1 cellular context compared by ENCODE assay signal in the genomic region with DNA sequence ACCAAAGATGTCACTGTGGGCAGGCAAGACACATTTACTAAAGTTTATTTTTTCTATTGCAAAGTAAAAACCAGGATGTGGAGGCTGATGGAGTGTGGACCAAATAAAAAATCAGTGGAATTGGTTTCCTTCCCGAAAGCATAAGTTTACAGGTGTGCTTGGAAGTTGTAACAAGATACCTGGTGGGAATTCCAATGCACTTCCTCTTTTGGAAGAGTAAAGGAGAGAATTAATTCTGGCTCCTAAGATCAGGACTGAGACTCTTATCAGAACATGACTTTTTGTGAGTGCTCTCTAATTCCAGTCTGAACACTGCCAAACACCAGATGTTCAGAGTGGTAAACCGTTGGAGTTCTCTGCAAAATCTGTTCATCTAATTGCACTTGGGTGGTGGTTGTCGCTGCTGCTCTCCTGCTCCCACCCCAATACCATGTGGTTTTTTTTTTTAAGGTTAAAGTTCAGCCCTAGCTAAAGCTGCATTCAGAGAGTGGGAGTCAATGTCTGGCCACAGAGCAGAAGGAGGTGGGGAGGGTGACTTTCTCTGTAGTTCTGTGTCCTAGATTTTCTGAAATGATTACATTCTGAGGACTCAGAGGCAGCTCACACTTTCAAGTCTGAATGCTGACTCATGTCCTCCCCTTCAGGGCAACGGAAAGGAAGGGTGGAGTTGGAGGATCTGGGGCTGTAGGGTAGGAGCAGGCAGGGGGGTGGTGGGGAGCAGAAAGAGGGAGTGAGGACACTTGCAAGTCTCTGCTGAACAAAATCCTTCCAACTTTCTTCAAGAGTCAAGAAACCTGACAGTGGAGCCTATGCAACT.
TF ChIP-seq lines count a peak whose summit lies in the region.

No MANE protein-coding gene starts in this region.

TF ChIP-seq in K562, 482 proteins besides CTCF, POLR2A, EP300 and RAD21 (continued from another document and continues in another):
- TF ChIP-seq, protein P1, sequence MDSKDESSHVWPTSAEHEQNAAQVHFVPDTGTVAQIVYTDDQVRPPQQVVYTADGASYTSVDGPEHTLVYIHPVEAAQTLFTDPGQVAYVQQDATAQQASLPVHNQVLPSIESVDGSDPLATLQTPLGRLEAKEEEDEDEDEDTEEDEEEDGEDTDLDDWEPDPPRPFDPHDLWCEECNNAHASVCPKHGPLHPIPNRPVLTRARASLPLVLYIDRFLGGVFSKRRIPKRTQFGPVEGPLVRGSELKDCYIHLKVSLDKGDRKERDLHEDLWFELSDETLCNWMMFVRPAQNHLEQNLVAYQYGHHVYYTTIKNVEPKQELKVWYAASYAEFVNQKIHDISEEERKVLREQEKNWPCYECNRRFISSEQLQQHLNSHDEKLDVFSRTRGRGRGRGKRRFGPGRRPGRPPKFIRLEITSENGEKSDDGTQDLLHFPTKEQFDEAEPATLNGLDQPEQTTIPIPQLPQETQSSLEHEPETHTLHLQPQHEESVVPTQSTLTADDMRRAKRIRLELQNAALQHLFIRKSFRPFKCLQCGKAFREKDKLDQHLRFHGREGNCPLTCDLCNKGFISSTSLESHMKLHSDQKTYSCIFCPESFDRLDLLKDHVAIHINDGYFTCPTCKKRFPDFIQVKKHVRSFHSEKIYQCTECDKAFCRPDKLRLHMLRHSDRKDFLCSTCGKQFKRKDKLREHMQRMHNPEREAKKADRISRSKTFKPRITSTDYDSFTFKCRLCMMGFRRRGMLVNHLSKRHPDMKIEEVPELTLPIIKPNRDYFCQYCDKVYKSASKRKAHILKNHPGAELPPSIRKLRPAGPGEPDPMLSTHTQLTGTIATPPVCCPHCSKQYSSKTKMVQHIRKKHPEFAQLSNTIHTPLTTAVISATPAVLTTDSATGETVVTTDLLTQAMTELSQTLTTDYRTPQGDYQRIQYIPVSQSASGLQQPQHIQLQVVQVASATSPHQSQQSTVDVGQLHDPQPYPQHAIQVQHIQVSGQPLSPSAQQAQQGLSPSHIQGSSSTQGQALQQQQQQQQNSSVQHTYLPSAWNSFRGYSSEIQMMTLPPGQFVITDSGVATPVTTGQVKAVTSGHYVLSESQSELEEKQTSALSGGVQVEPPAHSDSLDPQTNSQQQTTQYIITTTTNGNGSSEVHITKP (IDR thresholded peaks at IDR 0.05; ENCODE audit: partially characterized antibody) = peak; percentile 71
- TF ChIP-seq, protein P2, sequence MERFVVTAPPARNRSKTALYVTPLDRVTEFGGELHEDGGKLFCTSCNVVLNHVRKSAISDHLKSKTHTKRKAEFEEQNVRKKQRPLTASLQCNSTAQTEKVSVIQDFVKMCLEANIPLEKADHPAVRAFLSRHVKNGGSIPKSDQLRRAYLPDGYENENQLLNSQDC (CRISPR knock-in tag; IDR thresholded peaks at IDR 0.05) = no peak
- TF ChIP-seq, protein P3, sequence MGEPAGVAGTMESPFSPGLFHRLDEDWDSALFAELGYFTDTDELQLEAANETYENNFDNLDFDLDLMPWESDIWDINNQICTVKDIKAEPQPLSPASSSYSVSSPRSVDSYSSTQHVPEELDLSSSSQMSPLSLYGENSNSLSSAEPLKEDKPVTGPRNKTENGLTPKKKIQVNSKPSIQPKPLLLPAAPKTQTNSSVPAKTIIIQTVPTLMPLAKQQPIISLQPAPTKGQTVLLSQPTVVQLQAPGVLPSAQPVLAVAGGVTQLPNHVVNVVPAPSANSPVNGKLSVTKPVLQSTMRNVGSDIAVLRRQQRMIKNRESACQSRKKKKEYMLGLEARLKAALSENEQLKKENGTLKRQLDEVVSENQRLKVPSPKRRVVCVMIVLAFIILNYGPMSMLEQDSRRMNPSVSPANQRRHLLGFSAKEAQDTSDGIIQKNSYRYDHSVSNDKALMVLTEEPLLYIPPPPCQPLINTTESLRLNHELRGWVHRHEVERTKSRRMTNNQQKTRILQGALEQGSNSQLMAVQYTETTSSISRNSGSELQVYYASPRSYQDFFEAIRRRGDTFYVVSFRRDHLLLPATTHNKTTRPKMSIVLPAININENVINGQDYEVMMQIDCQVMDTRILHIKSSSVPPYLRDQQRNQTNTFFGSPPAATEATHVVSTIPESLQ (CRISPR knock-in tag; IDR thresholded peaks at IDR 0.05) = no peak
- TF ChIP-seq ZFP36 (IDR thresholded peaks at IDR 0.05; ENCODE audit: low read depth, low read length, partially characterized antibody) (peak; percentile 4), STAT5A (IDR thresholded peaks at IDR 0.05; ENCODE audit: borderline replicate concordance, low read length) (no peak), ZNF232 (CRISPR knock-in tag; IDR thresholded peaks at IDR 0.05) (no peak), HNRNPL (IDR thresholded peaks at IDR 0.05; ENCODE audit: low read depth, low read length) (no peak), DIDO1 (tag; IDR thresholded peaks at IDR 0.05; ENCODE audit: low read depth) (no peak), LCOR (CRISPR knock-in tag; IDR thresholded peaks at IDR 0.05) (no peak), WHSC1 (IDR thresholded peaks at IDR 0.05; ENCODE audit: low read length) (no peak), ZNF583 (CRISPR knock-in tag; IDR thresholded peaks at IDR 0.05) (no peak), ZNF239 (CRISPR knock-in tag; IDR thresholded peaks at IDR 0.05) (no peak), PCBP1 (IDR thresholded peaks at IDR 0.05; ENCODE audit: low read depth, low read length, poor library complexity, severe bottlenecking) (no peak), ZNF133 (CRISPR knock-in tag; IDR thresholded peaks at IDR 0.05) (no peak), ZNF551 (CRISPR knock-in tag; IDR thresholded peaks at IDR 0.05) (no peak), ILK (tag; IDR thresholded peaks at IDR 0.05; ENCODE audit: borderline replicate concordance, low read depth) (no peak), ZEB2 (IDR thresholded peaks at IDR 0.05) (peak; percentile 64), PTBP1 (IDR thresholded peaks at IDR 0.05; ENCODE audit: low read depth, low read length) (no peak), CTBP1 (IDR thresholded peaks at IDR 0.05; ENCODE audit: borderline replicate concordance) (peak; percentile 60; the same call in 1 of the 2 replicates), NR4A1 (CRISPR knock-in tag; IDR thresholded peaks at IDR 0.05) (no peak), NR4A1 (tag; IDR thresholded peaks at IDR 0.05) (no peak), CREB1 (IDR thresholded peaks at IDR 0.05) (0 out of 2 replicates have a peak, but pooled peaks have one; percentile 8), CREB1 (CRISPR knock-in tag; IDR thresholded peaks at IDR 0.05) (no peak), ZNF57 (CRISPR knock-in tag; IDR thresholded peaks at IDR 0.05) (no peak), CBX2 (IDR thresholded peaks at IDR 0.05; ENCODE audit: insufficient read depth, low read length, poor library complexity, severe bottlenecking) (no peak), RBM17 (IDR thresholded peaks at IDR 0.05; ENCODE audit: borderline replicate concordance, low read depth, low read length) (no peak), SMC3 (conservative IDR thresholded peaks at IDR 0.05; ENCODE audit: insufficient read depth, low read depth, low read length) (no peak), U2AF1 (optimal IDR thresholded peaks at IDR 0.05; ENCODE audit: low read depth, low read length) (no peak), CHCHD3 (CRISPR knock-in tag; IDR thresholded peaks at IDR 0.05) (no peak), LARP7 (IDR thresholded peaks at IDR 0.05) (no peak), SAFB (IDR thresholded peaks at IDR 0.05; ENCODE audit: borderline replicate concordance, low read depth, low read length) (no peak), KDM1A (IDR thresholded peaks at IDR 0.05) (peak; percentile 90 to 92)
- TF ChIP-seq, protein P4, sequence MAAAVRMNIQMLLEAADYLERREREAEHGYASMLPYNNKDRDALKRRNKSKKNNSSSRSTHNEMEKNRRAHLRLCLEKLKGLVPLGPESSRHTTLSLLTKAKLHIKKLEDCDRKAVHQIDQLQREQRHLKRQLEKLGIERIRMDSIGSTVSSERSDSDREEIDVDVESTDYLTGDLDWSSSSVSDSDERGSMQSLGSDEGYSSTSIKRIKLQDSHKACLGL (CRISPR knock-in tag; IDR thresholded peaks at IDR 0.05; ENCODE audit: borderline replicate concordance, poor library complexity, severe bottlenecking) = no peak
- TF ChIP-seq, protein P5, sequence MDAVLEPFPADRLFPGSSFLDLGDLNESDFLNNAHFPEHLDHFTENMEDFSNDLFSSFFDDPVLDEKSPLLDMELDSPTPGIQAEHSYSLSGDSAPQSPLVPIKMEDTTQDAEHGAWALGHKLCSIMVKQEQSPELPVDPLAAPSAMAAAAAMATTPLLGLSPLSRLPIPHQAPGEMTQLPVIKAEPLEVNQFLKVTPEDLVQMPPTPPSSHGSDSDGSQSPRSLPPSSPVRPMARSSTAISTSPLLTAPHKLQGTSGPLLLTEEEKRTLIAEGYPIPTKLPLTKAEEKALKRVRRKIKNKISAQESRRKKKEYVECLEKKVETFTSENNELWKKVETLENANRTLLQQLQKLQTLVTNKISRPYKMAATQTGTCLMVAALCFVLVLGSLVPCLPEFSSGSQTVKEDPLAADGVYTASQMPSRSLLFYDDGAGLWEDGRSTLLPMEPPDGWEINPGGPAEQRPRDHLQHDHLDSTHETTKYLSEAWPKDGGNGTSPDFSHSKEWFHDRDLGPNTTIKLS (IDR thresholded peaks at IDR 0.05; ENCODE audit: borderline replicate concordance, low read depth) = no peak; the same call in 1 of the 2 replicates
- TF ChIP-seq, protein P6, sequence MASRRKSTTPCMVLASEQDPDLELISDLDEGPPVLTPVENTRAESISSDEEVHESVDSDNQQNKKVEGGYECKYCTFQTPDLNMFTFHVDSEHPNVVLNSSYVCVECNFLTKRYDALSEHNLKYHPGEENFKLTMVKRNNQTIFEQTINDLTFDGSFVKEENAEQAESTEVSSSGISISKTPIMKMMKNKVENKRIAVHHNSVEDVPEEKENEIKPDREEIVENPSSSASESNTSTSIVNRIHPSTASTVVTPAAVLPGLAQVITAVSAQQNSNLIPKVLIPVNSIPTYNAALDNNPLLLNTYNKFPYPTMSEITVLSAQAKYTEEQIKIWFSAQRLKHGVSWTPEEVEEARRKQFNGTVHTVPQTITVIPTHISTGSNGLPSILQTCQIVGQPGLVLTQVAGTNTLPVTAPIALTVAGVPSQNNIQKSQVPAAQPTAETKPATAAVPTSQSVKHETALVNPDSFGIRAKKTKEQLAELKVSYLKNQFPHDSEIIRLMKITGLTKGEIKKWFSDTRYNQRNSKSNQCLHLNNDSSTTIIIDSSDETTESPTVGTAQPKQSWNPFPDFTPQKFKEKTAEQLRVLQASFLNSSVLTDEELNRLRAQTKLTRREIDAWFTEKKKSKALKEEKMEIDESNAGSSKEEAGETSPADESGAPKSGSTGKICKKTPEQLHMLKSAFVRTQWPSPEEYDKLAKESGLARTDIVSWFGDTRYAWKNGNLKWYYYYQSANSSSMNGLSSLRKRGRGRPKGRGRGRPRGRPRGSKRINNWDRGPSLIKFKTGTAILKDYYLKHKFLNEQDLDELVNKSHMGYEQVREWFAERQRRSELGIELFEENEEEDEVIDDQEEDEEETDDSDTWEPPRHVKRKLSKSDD (conservative IDR thresholded peaks at IDR 0.05; ENCODE audit: low read length) = no peak
- TF ChIP-seq, protein P7, sequence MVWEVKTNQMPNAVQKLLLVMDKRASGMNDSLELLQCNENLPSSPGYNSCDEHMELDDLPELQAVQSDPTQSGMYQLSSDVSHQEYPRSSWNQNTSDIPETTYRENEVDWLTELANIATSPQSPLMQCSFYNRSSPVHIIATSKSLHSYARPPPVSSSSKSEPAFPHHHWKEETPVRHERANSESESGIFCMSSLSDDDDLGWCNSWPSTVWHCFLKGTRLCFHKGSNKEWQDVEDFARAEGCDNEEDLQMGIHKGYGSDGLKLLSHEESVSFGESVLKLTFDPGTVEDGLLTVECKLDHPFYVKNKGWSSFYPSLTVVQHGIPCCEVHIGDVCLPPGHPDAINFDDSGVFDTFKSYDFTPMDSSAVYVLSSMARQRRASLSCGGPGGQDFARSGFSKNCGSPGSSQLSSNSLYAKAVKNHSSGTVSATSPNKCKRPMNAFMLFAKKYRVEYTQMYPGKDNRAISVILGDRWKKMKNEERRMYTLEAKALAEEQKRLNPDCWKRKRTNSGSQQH (CRISPR knock-in tag; IDR thresholded peaks at IDR 0.05) = no peak
- TF ChIP-seq, protein P8, sequence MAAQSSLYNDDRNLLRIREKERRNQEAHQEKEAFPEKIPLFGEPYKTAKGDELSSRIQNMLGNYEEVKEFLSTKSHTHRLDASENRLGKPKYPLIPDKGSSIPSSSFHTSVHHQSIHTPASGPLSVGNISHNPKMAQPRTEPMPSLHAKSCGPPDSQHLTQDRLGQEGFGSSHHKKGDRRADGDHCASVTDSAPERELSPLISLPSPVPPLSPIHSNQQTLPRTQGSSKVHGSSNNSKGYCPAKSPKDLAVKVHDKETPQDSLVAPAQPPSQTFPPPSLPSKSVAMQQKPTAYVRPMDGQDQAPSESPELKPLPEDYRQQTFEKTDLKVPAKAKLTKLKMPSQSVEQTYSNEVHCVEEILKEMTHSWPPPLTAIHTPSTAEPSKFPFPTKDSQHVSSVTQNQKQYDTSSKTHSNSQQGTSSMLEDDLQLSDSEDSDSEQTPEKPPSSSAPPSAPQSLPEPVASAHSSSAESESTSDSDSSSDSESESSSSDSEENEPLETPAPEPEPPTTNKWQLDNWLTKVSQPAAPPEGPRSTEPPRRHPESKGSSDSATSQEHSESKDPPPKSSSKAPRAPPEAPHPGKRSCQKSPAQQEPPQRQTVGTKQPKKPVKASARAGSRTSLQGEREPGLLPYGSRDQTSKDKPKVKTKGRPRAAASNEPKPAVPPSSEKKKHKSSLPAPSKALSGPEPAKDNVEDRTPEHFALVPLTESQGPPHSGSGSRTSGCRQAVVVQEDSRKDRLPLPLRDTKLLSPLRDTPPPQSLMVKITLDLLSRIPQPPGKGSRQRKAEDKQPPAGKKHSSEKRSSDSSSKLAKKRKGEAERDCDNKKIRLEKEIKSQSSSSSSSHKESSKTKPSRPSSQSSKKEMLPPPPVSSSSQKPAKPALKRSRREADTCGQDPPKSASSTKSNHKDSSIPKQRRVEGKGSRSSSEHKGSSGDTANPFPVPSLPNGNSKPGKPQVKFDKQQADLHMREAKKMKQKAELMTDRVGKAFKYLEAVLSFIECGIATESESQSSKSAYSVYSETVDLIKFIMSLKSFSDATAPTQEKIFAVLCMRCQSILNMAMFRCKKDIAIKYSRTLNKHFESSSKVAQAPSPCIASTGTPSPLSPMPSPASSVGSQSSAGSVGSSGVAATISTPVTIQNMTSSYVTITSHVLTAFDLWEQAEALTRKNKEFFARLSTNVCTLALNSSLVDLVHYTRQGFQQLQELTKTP (IDR thresholded peaks at IDR 0.05; ENCODE audit: low read depth in 1 of 2, partially characterized antibody in 2 of 2) = no peak
- TF ChIP-seq, protein P9, sequence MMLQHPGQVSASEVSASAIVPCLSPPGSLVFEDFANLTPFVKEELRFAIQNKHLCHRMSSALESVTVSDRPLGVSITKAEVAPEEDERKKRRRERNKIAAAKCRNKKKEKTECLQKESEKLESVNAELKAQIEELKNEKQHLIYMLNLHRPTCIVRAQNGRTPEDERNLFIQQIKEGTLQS (IDR thresholded peaks at IDR 0.05) = peak; percentile 82
- TF ChIP-seq, protein P9 (CRISPR knock-in tag; conservative IDR thresholded peaks at IDR 0.05) = no peak; the same call in 1 of the 2 replicates
- TF ChIP-seq, protein P10, sequence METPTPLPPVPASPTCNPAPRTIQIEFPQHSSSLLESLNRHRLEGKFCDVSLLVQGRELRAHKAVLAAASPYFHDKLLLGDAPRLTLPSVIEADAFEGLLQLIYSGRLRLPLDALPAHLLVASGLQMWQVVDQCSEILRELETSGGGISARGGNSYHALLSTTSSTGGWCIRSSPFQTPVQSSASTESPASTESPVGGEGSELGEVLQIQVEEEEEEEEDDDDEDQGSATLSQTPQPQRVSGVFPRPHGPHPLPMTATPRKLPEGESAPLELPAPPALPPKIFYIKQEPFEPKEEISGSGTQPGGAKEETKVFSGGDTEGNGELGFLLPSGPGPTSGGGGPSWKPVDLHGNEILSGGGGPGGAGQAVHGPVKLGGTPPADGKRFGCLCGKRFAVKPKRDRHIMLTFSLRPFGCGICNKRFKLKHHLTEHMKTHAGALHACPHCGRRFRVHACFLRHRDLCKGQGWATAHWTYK (CRISPR knock-in tag; IDR thresholded peaks at IDR 0.05) = no peak
